Comparison of ENCODE assay signal across 8 cellular contexts in genomic region chr7:2863461-2864066, GRCh38. TPM values are rescaled to one million over a fixed set of nuclear protein-coding genes. Genes with fewer than 3 reads are reported as not detected.
A peak's percentile ranks its signal among the peaks of the same experiment; 100 is the strongest.
DNase-seq lines count a peak whose midpoint lies in the region; ATAC-seq and TF ChIP-seq lines count a peak whose summit lies in the region.

No MANE protein-coding gene starts in this region.

- no peaks in the 10 kb centered on the region for H3K36me3 ChIP-seq in esophagus muscularis mucosa
- H3K36me3 ChIP-seq in neuron (ENCODE audit: insufficient read depth, low read length), result no peaks in the 10 kb centered on the region

- peak overlapping the region in 3 of 4 donors; percentile 8 to 39 (median 21) for H3K4me3 ChIP-seq in esophagus muscularis mucosa
- H3K4me3 ChIP-seq in neuron (ENCODE audit: low read length), result no peak overlapping the region

- DNase-seq in NCI-H2081 (lab: John Stamatoyannopoulos, UW), result peak; percentile 18 to 41
- no peak for DNase-seq in NCI-H2081 treated with DMSO at 0.1 percent for 48 hours (lab: John Stamatoyannopoulos, UW)
- DNase-seq in NOMO-1 treated with dmso at 0.1 percent for 144 hours (lab: John Stamatoyannopoulos, UW; ENCODE audit: unreplicated experiment), result peak; percentile 96
- peak; percentile 85 for DNase-seq in activated CD8-positive, alpha-beta memory T cell treated with anti-CD3 and anti-CD28 coated beads, Interleukin-2, amount 50 U/mL, for 48 hours
- peak; percentile 94 for DNase-seq in esophagus muscularis mucosa (ENCODE audit: extremely low spot score)
- DNase-seq in substantia nigra (lab: John Stamatoyannopoulos, UW), result peak in 24 of 49 donors; percentile 6 to 66 (median 38)

- H3K9me3 ChIP-seq in esophagus muscularis mucosa (no peaks in the 10 kb centered on the region), neuron (ENCODE audit: low read length) (no peaks in the 10 kb centered on the region)

- peaks cover 0 to 4% (median 0%) of the 10 kb centered on the region in 4 donors for H3K27me3 ChIP-seq in esophagus muscularis mucosa
- no peaks in the 10 kb centered on the region for H3K27me3 ChIP-seq in neuron (ENCODE audit: insufficient read depth, low read length)

- peak overlapping the region; percentile 83 for H2AFZ ChIP-seq in neuron (ENCODE audit: low read depth, low read length)

- TF ChIP-seq EP300 in esophagus muscularis mucosa (IDR thresholded peaks at IDR 0.05), result no peak

- TF ChIP-seq POLR2A in esophagus muscularis mucosa (IDR thresholded peaks at IDR 0.05; ENCODE audit: low read depth), result peak; percentile 47

- peaks cover 19 to 31% (median 29%) of the 10 kb centered on the region in 4 donors for H3K4me1 ChIP-seq in esophagus muscularis mucosa
- H3K4me1 ChIP-seq in neuron (ENCODE audit: insufficient read depth, low read length), result peaks cover 13% of the 10 kb centered on the region

- H3K27ac ChIP-seq in esophagus muscularis mucosa (replicated peaks in 1 of 4), result peak overlapping the region; percentile 59 to 82 (median 80)
- peak overlapping the region; percentile 64 for H3K27ac ChIP-seq in substantia nigra (ENCODE audit: low read depth, low read length, poor library complexity, severe bottlenecking)

- intact Hi-C loops in esophagus muscularis mucosa (cut with DNase I), result no loop called here

- no peak for TF ChIP-seq CTCF in esophagus muscularis mucosa (IDR thresholded peaks at IDR 0.05)

- 50% methylated on average over 16 of the region's 18 CpGs for WGBS in esophagus muscularis mucosa

- ATAC-seq in HG02870 (IDR thresholded peaks at IDR 0.05; ENCODE audit: unreplicated experiment), result peak; percentile 96

RNA-seq across cellular contexts. Expression of gene GNA12, which starts 19.5 kb away (rescaled TPM):
- 10 to 100 TPM; 25.3 to 61.8 (median 38.9) TPM for total RNA-seq in esophagus muscularis mucosa
